Comparison of ENCODE assay signal across 15 cellular contexts in genomic region chr6:157263146-157263545, GRCh38.
DNase-seq lines count a peak whose midpoint lies in the region; ATAC-seq and TF ChIP-seq lines count a peak whose summit lies in the region.
"Had no signal": no experiment of that assay in that cellular context is flagged by ENCODE, and none has a peak within 500 bp of the region (broad histone marks: within the 10 kb centered on the region; RNA-seq: fewer than 3 reads in every experiment).

No MANE protein-coding gene starts in this region.

- TF ChIP-seq EP300 in sigmoid colon (IDR thresholded peaks at IDR 0.05) = no peak

- intact Hi-C loops in sigmoid colon (cut with DNase I) = no loop called here
- intact Hi-C loops in colonic mucosa (cut with DNase I) = no loop called here

- no peak overlapping the region for H3K4me2 ChIP-seq in Karpas-422 (ENCODE audit: low read depth, low read length, poor library complexity, severe bottlenecking)

- no peak overlapping the region for H2AFZ ChIP-seq in Karpas-422 (ENCODE audit: low read length)

- H3K9ac ChIP-seq in Karpas-422 (ENCODE audit: low read length) (no peak overlapping the region), colonic mucosa (ENCODE audit: low read depth in 2 of 2, low read length in 2 of 2) (no peak overlapping the region)

- WGBS in sigmoid colon, 2 donors = 81 to 93% methylated on average over 5 of the region's 5 CpGs

- TF ChIP-seq POLR2A in sigmoid colon (IDR thresholded peaks at IDR 0.05) = no peak

- H3K4me1 ChIP-seq in sigmoid colon (no peaks in the 10 kb centered on the region), Karpas-422 (ENCODE audit: low read length) (peaks cover 12% of the 10 kb centered on the region), colonic mucosa (no peaks in the 10 kb centered on the region)

- H3K4me3 ChIP-seq in MG63 (no peak overlapping the region), sigmoid colon (no peak overlapping the region), Karpas-422 (ENCODE audit: low read length) (no peak overlapping the region), colonic mucosa (no peak overlapping the region)

- no peaks in the 10 kb centered on the region for H3K9me2 ChIP-seq in Karpas-422 (replicated peaks; ENCODE audit: insufficient read depth, low read length)

- no peaks in the 10 kb centered on the region for H3K79me2 ChIP-seq in Karpas-422 (ENCODE audit: low read length)

- H3K27me3 ChIP-seq in MG63 (no peaks in the 10 kb centered on the region), sigmoid colon (no peaks in the 10 kb centered on the region), Karpas-422 (ENCODE audit: low read length) (no peaks in the 10 kb centered on the region), colonic mucosa (no peaks in the 10 kb centered on the region)

- no peak for TF ChIP-seq CTCF in sigmoid colon (IDR thresholded peaks at IDR 0.05)
- TF ChIP-seq CTCF in colonic mucosa (IDR thresholded peaks at IDR 0.05) = no peak

- no peak for ATAC-seq in HG03457 (IDR thresholded peaks at IDR 0.05; ENCODE audit: unreplicated experiment)

- no peaks in the 10 kb centered on the region for H4K20me1 ChIP-seq in Karpas-422 (ENCODE audit: insufficient read depth, low read depth, low read length)

- DNase-seq in AG20443 (ENCODE audit: low spot score) (peak; percentile 26), MG63 (peak; percentile 50), dermis microvascular lymphatic vessel endothelial cell (ENCODE audit: low read depth in 2 of 2) (peak; percentile 21 to 28), sigmoid colon (peak; percentile 18), Karpas-422 (no peak), colonic mucosa (no peak)
- DNase-seq: CD8-positive, alpha-beta memory T cell; GF-D8; HCEC 1CT; KBM-7; NCI-H1105 treated with DMSO at 0.1 percent for 48 hours; NCI-H187 treated with DMSO at 0.1 percent for 48 hours; NCI-H446; NCI-H748 treated with DMSO at 0.1 percent for 48 hours had no signal

- no peak overlapping the region for H3K27ac ChIP-seq in sigmoid colon
- no peak overlapping the region for H3K27ac ChIP-seq in Karpas-422 (ENCODE audit: low read length)
- H3K27ac ChIP-seq in colonic mucosa = no peak overlapping the region

- H3K9me3 ChIP-seq in MG63 (no peaks in the 10 kb centered on the region), sigmoid colon (no peaks in the 10 kb centered on the region), Karpas-422 (ENCODE audit: low read length) (no peaks in the 10 kb centered on the region), colonic mucosa (no peaks in the 10 kb centered on the region)

- H3K36me3 ChIP-seq in MG63 = no peaks in the 10 kb centered on the region
- no peaks in the 10 kb centered on the region for H3K36me3 ChIP-seq in sigmoid colon
- H3K36me3 ChIP-seq in Karpas-422 (ENCODE audit: insufficient read depth, low read length) = no peaks in the 10 kb centered on the region
- no peaks in the 10 kb centered on the region for H3K36me3 ChIP-seq in colonic mucosa

Comparison
In these comparisons a context has a peak if more than half of its experiments do, and no peak if none do; other contexts are left out.
1. DNase-seq: peak in AG20443 (single experiment), MG63 (single experiment), dermis microvascular lymphatic vessel endothelial cell (2 of 2) and sigmoid colon (single experiment); none in Karpas-422 (single experiment) and colonic mucosa (single experiment).